In the genomic region with DNA sequence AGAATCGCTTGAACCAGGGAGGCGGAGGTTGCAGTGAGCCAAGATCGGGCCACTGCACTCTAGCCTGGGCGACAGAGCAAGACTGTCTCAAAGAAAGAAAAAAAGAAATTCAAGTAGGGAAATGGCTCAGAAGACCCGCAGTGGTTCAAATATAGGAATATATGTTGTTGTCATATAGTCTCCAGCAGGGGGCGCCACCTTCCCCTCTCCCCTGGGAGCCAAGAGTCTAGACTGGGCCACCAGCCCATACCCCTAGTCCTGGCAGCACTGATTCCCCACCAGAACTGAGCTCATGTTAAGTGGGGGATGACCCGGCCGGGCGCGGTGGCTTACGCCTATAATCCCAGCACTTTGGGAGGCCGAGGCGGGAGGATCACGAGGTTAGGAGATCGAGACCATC, we compare ENCODE assay signal across 8 cellular contexts. TPM values are rescaled to one million over a fixed set of nuclear protein-coding genes. Genes with fewer than 3 reads are reported as not detected.
A peak's percentile ranks its signal among the peaks of the same experiment; 100 is the strongest.
DNase-seq lines count a peak whose midpoint lies in the region; ATAC-seq and TF ChIP-seq lines count a peak whose summit lies in the region.
"Not testable (repeated sequence)": the region's sequence is repeated elsewhere in the genome, so short reads cannot be mapped to it uniquely, and the experiment has no call there.

No MANE protein-coding gene starts in this region.

- not testable (repeated sequence) for H2BK120ac ChIP-seq in H9 (ENCODE audit: low read depth, low read length, poor library complexity, severe bottlenecking)

- not testable (repeated sequence) for H3K4me3 ChIP-seq in fibroblast of mammary gland (ENCODE audit: control insufficient read depth, low read depth, low read length)

- not testable (repeated sequence) for H3K4me1 Mint-ChIP-seq in H9, naive B cell

- H2BK15ac ChIP-seq in H9 (ENCODE audit: low read depth, low read length), result not testable (repeated sequence)

- not testable (repeated sequence) for H2BK5ac ChIP-seq in H9 (ENCODE audit: insufficient read length, low read length)

- not testable (repeated sequence) for H4K8ac ChIP-seq in H9 (replicated peaks; ENCODE audit: insufficient read length, low read depth, low read length)

- H3K4me3 Mint-ChIP-seq in H9, result not testable (repeated sequence)
- H3K4me3 Mint-ChIP-seq in naive B cell, result peak overlapping the region in 1 of 8 donors; percentile 28

- not testable (repeated sequence) for H3K18ac ChIP-seq in H9 (ENCODE audit: insufficient read length, low read depth, low read length)

- H4K20me1 ChIP-seq in H9 (ENCODE audit: control insufficient read depth, insufficient read depth, insufficient read length), result not testable (repeated sequence)

- H2AFZ ChIP-seq in H9 (ENCODE audit: low read length), result not testable (repeated sequence)

- H3K27me3 ChIP-seq in H9 (ENCODE audit: insufficient read depth, low read length), result not testable (repeated sequence)

- not testable (repeated sequence) for H2AK5ac ChIP-seq in H9 (ENCODE audit: insufficient read length, low read length)

- H4K5ac ChIP-seq in H9 (ENCODE audit: insufficient read length, low read depth, low read length), result not testable (repeated sequence)

- H3K9me3 Mint-ChIP-seq in H9, naive B cell: not testable (repeated sequence)

- H4K91ac ChIP-seq in H9 (ENCODE audit: insufficient read length, low read depth, low read length), result not testable (repeated sequence)

- H3K27ac ChIP-seq in C4-2B; H9 (ENCODE audit: insufficient read length, low read depth, low read length): not testable (repeated sequence)

- H3K4me1 ChIP-seq in H9 (ENCODE audit: insufficient read depth, low read length), result not testable (repeated sequence)

- H2BK20ac ChIP-seq in H9 (ENCODE audit: low read depth, low read length, poor library complexity, severe bottlenecking), result not testable (repeated sequence)

- not testable (repeated sequence) for H3K9ac ChIP-seq in H9 (ENCODE audit: extremely low read depth, insufficient read length, low read length)

- not testable (repeated sequence) for H3K79me1 ChIP-seq in H9 (ENCODE audit: insufficient read depth, low read depth, low read length, poor library complexity, severe bottlenecking)

- TF ChIP-seq CTCF in C4-2B (conservative IDR thresholded peaks at IDR 0.05), result peak; percentile 71
- peak; percentile 80 for TF ChIP-seq CTCF in H9 (conservative IDR thresholded peaks at IDR 0.05)
- peak; percentile 33 for TF ChIP-seq CTCF in fibroblast of mammary gland (conservative IDR thresholded peaks at IDR 0.05; ENCODE audit: control insufficient read depth, insufficient read depth, low read depth, low read length)

- not testable (repeated sequence) for H3K79me2 ChIP-seq in H9 (ENCODE audit: insufficient read depth, low read length)

- not testable (repeated sequence) for H2BK12ac ChIP-seq in H9 (ENCODE audit: insufficient read length, low read depth, low read length)

- H3K36me3 Mint-ChIP-seq in H9 (ENCODE audit: insufficient read depth in 1 of 3, low read depth in 3 of 3); naive B cell: not testable (repeated sequence)

- not testable (repeated sequence) for H3K23me2 ChIP-seq in H9 (ENCODE audit: insufficient read length, low read depth, low read length, poor library complexity, severe bottlenecking)

- H3K14ac ChIP-seq in H9 (ENCODE audit: insufficient read depth, low read length), result not testable (repeated sequence)

- H3K9me3 ChIP-seq in H9 (ENCODE audit: control insufficient read depth, low read depth, low read length), result not testable (repeated sequence)

- no CpG with 5 or more reads among the region's 15 CpGs for WGBS in H9 (ENCODE audit: extremely low coverage, insufficient read length, low lambda C conversion rate)

- DNase-seq in H9 (peak; percentile 62), NOMO-1 treated with DMSO at 0.1 percent for 48 hours (lab: John Stamatoyannopoulos, UW; ENCODE audit: unreplicated experiment) (peak; percentile 15), fibroblast of mammary gland (ENCODE audit: low read depth) (peak; percentile 22), naive B cell (peak; percentile 30)
- peak; percentile 59 for DNase-seq in activated naive CD4-positive, alpha-beta T cell treated with Interleukin-2 at 50 U/mL for 16 hours
- peak; percentile 31 for DNase-seq in stimulated activated CD8-positive, alpha-beta memory T cell treated with anti-CD3 and anti-CD28 coated beads, Interleukin-15, amount 100 ng/mL, for 1 hour (ENCODE audit: low read depth)

- H3K4me2 ChIP-seq in H9 (ENCODE audit: insufficient read depth, insufficient read length, low read length), result not testable (repeated sequence)

- H3T11ph ChIP-seq in H9 (ENCODE audit: low read length), result not testable (repeated sequence)

- peak; percentile 64 to 84 for ATAC-seq in activated CD4-positive, CD25-positive, alpha-beta regulatory T cell treated with anti-CD3 and anti-CD28 coated beads, Interleukin-2, amount 50 U/mL, for 24 hours
- peak; percentile 68 to 70 for ATAC-seq in naive B cell (ENCODE audit: low read depth in 2 of 2)

- not testable (repeated sequence) for H3K23ac ChIP-seq in H9 (ENCODE audit: insufficient read length, low read depth, low read length)

- H3K27me3 Mint-ChIP-seq in H9 (ENCODE audit: low read depth); naive B cell: not testable (repeated sequence)

- not testable (repeated sequence) for H3K27ac Mint-ChIP-seq in H9, naive B cell

- not testable (repeated sequence) for H3K56ac ChIP-seq in H9 (ENCODE audit: insufficient read length, low read depth, low read length)

- H3K4ac ChIP-seq in H9 (ENCODE audit: low read depth, low read length), result not testable (repeated sequence)

RNA-seq across cellular contexts. Expression of a gene that starts 6.1 kb away (rescaled TPM):
- 76.1 and 77.1 TPM in 2 replicates for total RNA-seq in H9 (2021)
- 10 to 100 TPM in 2 of 6 donors, 1 to 10 TPM in 4; 6.6 to 19.4 (median 8.2) TPM for polyA plus RNA-seq in naive B cell (ENCODE audit: low read depth in 6 of 6)

RNA-seq across cellular contexts. Expression of a gene that starts 6.1 kb away (rescaled TPM):
- total RNA-seq in H9 (2021), result 61.7 and 67.8 TPM in 2 replicates
- 10 to 100 TPM; 37.0 to 50.3 (median 46.2) TPM for polyA plus RNA-seq in naive B cell (ENCODE audit: low read depth in 6 of 6)

RNA-seq across cellular contexts. Expression of a gene that starts 48.9 kb away (rescaled TPM):
- total RNA-seq in H9 (2021), result 173 and 185 TPM in 2 replicates
- 100 to 1,000 TPM; 431 to 655 (median 460) TPM for polyA plus RNA-seq in naive B cell (ENCODE audit: low read depth in 6 of 6)

RNA-seq across cellular contexts. Expression of a gene that starts 54.2 kb away (rescaled TPM):
- 28.6 and 29.6 TPM in 2 replicates for total RNA-seq in H9 (2021)
- polyA plus RNA-seq in naive B cell (ENCODE audit: low read depth in 6 of 6), result 10 to 100 TPM in 5 of 6 donors, 1 to 10 TPM in 1; 9.4 to 17.3 (median 11.5) TPM
